ENCODE assay signal across 11 cellular contexts in the genomic region with DNA sequence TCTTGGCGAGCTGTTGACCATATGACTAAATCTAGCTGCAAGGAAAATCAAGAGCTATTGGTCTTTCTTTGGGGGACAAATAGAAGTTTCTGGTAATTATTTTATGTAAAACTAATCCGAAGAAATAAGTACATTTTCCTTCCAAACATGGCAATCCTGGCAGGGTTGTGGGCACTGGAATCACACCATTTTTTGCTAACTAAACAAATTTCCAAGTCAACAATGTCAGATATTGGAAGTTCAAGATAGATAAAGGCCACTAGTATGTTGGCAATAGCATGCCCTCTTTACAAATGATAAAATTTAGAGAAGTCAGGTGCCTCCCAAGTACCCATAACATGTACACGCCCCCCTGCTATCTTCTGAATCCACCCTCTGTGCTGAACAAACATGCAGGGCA.
"Had no signal": no experiment of that assay in that cellular context is flagged by ENCODE, and none has a peak within 500 bp of the region (broad histone marks: within the 10 kb centered on the region; RNA-seq: fewer than 3 reads in every experiment).

No MANE protein-coding gene starts in this region.

- H3K9me3 ChIP-seq: HAP-1 had no signal

- H3K4me1 ChIP-seq: HAP-1 had no signal

- H3K4me3 ChIP-seq: GM23248, GM23338, HAP-1 had no signal

- H3K27ac ChIP-seq: GM23248 had no signal

- H3K9ac ChIP-seq: GM23248 had no signal

- H2AFZ ChIP-seq: GM23248, GM23338 had no signal

- FAIRE-seq: H1, H54 had no signal

- DNase-seq: GM23248, GOT3, H7, H9, HCEC 1CT, HFFc6 had no signal

- H3K36me3 ChIP-seq: HAP-1 had no signal

- H3K4me2 ChIP-seq: GM23338 had no signal

- ATAC-seq: GM23338, HCT116 had no signal
